12 cellular contexts compared by ENCODE assay signal in the genomic region with DNA sequence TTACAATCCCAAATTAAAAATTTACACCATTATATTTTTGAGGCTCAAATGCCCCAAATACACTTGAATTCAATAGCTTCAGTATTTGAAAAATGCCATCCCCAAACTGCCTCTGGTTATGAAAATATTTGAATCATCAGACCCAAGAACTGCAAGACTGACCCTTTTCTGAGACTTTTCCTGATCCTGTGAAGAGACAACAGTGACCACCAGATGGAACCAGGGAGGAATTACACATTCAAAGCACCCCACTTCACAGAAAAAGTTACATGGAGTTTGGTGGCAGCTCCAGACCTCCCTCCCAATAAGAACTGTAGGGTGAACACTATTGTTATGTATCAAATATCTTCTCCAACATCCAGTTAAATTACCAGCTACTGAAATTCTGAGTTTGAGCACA. TPM values are rescaled to one million over a fixed set of nuclear protein-coding genes. Genes with fewer than 3 reads are reported as not detected.
A peak's percentile ranks its signal among the peaks of the same experiment; 100 is the strongest.
DNase-seq lines count a peak whose midpoint lies in the region; ATAC-seq, FAIRE-seq and TF ChIP-seq lines count a peak whose summit lies in the region.
"Had no signal": no experiment of that assay in that cellular context is flagged by ENCODE, and none has a peak within 500 bp of the region (broad histone marks: within the 10 kb centered on the region; RNA-seq: fewer than 3 reads in every experiment).

No MANE protein-coding gene starts in this region.

- no peaks in the 10 kb centered on the region for H3K4me1 Mint-ChIP-seq in naive thymus-derived CD8-positive, alpha-beta T cell

- peak overlapping the region in 1 of 10 donors; percentile 56 for H3K27ac Mint-ChIP-seq in naive thymus-derived CD8-positive, alpha-beta T cell
- H3K27ac Mint-ChIP-seq: effector memory CD8-positive, alpha-beta T cell had no signal

- H3K27me3 ChIP-seq in AG04450 (ENCODE audit: control insufficient read depth, insufficient read depth, low read length): no peaks in the 10 kb centered on the region
- H3K27me3 ChIP-seq in MM.1S (replicated peaks; ENCODE audit: insufficient read depth, low read length): no peaks in the 10 kb centered on the region

- POLR2A ChIA-PET in AG04450 (lab: Yijun Ruan, JAX): no interaction called here
- POLR2A ChIA-PET in naive thymus-derived CD8-positive, alpha-beta T cell (lab: Charles Lee): no interaction called here

- no peaks in the 10 kb centered on the region for H3F3A ChIP-seq in MM.1S (ENCODE audit: insufficient read depth, low read length)

- H3K36me3 ChIP-seq in kidney (ENCODE audit: control insufficient read depth in 1 of 2, insufficient read depth in 2 of 2, low read length in 2 of 2): peaks cover 41 to 55% of the 10 kb centered on the region in 2 donors
- H3K36me3 ChIP-seq in MM.1S (replicated peaks; ENCODE audit: insufficient read depth, low read length): no peaks in the 10 kb centered on the region; the same call in none of the 2 replicates

- H4K20me1 ChIP-seq in MM.1S (ENCODE audit: insufficient read depth, low read length): no peaks in the 10 kb centered on the region

- H3K9ac ChIP-seq in kidney (ENCODE audit: low read length in 2 of 2) (no peak overlapping the region), MM.1S (ENCODE audit: low read length) (no peak overlapping the region)

- DNase-seq in AG04450 (ENCODE audit: low read depth, low spot score) (no peak), hepatic stellate cell (ENCODE audit: low spot score) (peak; percentile 11), kidney (no peak), MM.1S (no peak)
- DNase-seq in naive thymus-derived CD8-positive, alpha-beta T cell: no peak
- DNase-seq: activated T-cell treated with anti-CD3 and anti-CD28 coated beads, Interleukin-2, amount 50 U/mL, for 1 hour; effector memory CD8-positive, alpha-beta T cell; NCI-H2029 had no signal

- ATAC-seq in SK-N-SH treated with all-trans-retinoic acid at 6 μM for 48 hours (peak; percentile 80), GM18867 (IDR thresholded peaks at IDR 0.05; ENCODE audit: unreplicated experiment) (no peak)
- ATAC-seq in naive thymus-derived CD8-positive, alpha-beta T cell: no peak
- ATAC-seq: effector memory CD8-positive, alpha-beta T cell had no signal

- H3K4me3 Mint-ChIP-seq in naive thymus-derived CD8-positive, alpha-beta T cell: no peak overlapping the region
- H3K4me3 Mint-ChIP-seq: effector memory CD8-positive, alpha-beta T cell had no signal

- H3K27me3 Mint-ChIP-seq in naive thymus-derived CD8-positive, alpha-beta T cell: no peaks in the 10 kb centered on the region
- H3K27me3 Mint-ChIP-seq: effector memory CD8-positive, alpha-beta T cell had no signal

- H3K27ac ChIP-seq in AG04450 (ENCODE audit: low read depth, low read length): no peak overlapping the region
- no peak overlapping the region for H3K27ac ChIP-seq in kidney (ENCODE audit: low read depth in 2 of 2, low read length in 2 of 2)
- no peak overlapping the region for H3K27ac ChIP-seq in MM.1S (ENCODE audit: low read length)

- intact Hi-C loops in kidney (cut with DNase I): no loop called here

- H3K79me2 ChIP-seq in MM.1S (ENCODE audit: low read length): no peaks in the 10 kb centered on the region

- no peaks in the 10 kb centered on the region for H3K9me2 ChIP-seq in MM.1S (replicated peaks; ENCODE audit: insufficient read depth, low read length)

- no peak overlapping the region for H3K4me2 ChIP-seq in MM.1S (ENCODE audit: low read depth, low read length)

- no peak for FAIRE-seq in kidney (lab: Jason Lieb, UNC)

- H3K4me3 ChIP-seq in AG04450 (ENCODE audit: low read depth, low read length) (no peak overlapping the region), kidney (ENCODE audit: low read length in 2 of 2) (no peak overlapping the region), MM.1S (ENCODE audit: low read length) (no peak overlapping the region)
- H3K4me3 ChIP-seq: lung had no signal

- H3K4me1 ChIP-seq in kidney (ENCODE audit: control insufficient read depth in 1 of 2, insufficient read depth in 1 of 2, low read depth in 1 of 2, low read length in 2 of 2): no peaks in the 10 kb centered on the region
- no peaks in the 10 kb centered on the region for H3K4me1 ChIP-seq in MM.1S (ENCODE audit: low read length)

- TF ChIP-seq CTCF in AG04450 (IDR thresholded peaks at IDR 0.05; ENCODE audit: low read depth, low read length) (peak; percentile 50), GM12873 (IDR thresholded peaks at IDR 0.05; ENCODE audit: insufficient read depth, low read depth, low read length, missing control alignments) (peak; percentile 10), kidney (IDR thresholded peaks at IDR 0.05; ENCODE audit: borderline replicate concordance, extremely low read depth, insufficient read depth) (no peak), MM.1S (IDR thresholded peaks at IDR 0.05; ENCODE audit: low read length) (no peak; the same call in 1 of the 2 replicates)

- no peak overlapping the region for H2AFZ ChIP-seq in MM.1S (ENCODE audit: low read length)

- CTCF ChIA-PET in AG04450 (lab: Charles Lee): interaction anchor here (0.6 to 3.4 kb wide), 8 partner anchors 9 to 438 kb away, joined by 3 to 21 read pairs (median 4); no protein-coding TSS in a partner anchor

- H3K9me3 Mint-ChIP-seq in naive thymus-derived CD8-positive, alpha-beta T cell: no peaks in the 10 kb centered on the region
- H3K9me3 Mint-ChIP-seq: effector memory CD8-positive, alpha-beta T cell had no signal

- H3K9me3 ChIP-seq in AG04450 (ENCODE audit: control insufficient read depth, insufficient read depth, low read length) (no peaks in the 10 kb centered on the region), kidney (ENCODE audit: control insufficient read depth in 1 of 2, low read length in 2 of 2) (no peaks in the 10 kb centered on the region), MM.1S (replicated peaks; ENCODE audit: insufficient read depth, low read length) (no peaks in the 10 kb centered on the region)

- peaks cover 8 to 90% (median 24%) of the 10 kb centered on the region in 3 donors for H3K36me3 Mint-ChIP-seq in naive thymus-derived CD8-positive, alpha-beta T cell

TF ChIP-seq in SK-N-SH treated with all-trans-retinoic acid at 6 μM for 48 hours, 23 proteins besides CTCF, POLR2A, EP300 and RAD21 (continues in another document):
- no peak for TF ChIP-seq TCF4 (CRISPR knock-in tag; IDR thresholded peaks at IDR 0.05; ENCODE audit: borderline replicate concordance)
- no peak for TF ChIP-seq BACH2 (CRISPR knock-in tag; IDR thresholded peaks at IDR 0.05; ENCODE audit: borderline replicate concordance)
- no peak for TF ChIP-seq GLIS3 (CRISPR knock-in tag; IDR thresholded peaks at IDR 0.05)
- TF ChIP-seq, protein P1, sequence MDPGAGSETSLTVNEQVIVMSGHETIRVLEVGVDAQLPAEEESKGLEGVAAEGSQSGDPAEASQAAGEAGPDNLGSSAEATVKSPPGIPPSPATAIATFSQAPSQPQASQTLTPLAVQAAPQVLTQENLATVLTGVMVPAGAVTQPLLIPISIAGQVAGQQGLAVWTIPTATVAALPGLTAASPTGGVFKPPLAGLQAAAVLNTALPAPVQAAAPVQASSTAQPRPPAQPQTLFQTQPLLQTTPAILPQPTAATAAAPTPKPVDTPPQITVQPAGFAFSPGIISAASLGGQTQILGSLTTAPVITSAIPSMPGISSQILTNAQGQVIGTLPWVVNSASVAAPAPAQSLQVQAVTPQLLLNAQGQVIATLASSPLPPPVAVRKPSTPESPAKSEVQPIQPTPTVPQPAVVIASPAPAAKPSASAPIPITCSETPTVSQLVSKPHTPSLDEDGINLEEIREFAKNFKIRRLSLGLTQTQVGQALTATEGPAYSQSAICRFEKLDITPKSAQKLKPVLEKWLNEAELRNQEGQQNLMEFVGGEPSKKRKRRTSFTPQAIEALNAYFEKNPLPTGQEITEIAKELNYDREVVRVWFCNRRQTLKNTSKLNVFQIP (CRISPR knock-in tag; IDR thresholded peaks at IDR 0.05; ENCODE audit: borderline replicate concordance, low read depth): no peak
- no peak for TF ChIP-seq RARB (CRISPR knock-in tag; IDR thresholded peaks at IDR 0.05)
- TF ChIP-seq ZNF565 (CRISPR knock-in tag; conservative IDR thresholded peaks at IDR 0.05; ENCODE audit: low read depth): no peak
- no peak for TF ChIP-seq ZFP3 (CRISPR knock-in tag; IDR thresholded peaks at IDR 0.05)
- no peak for TF ChIP-seq CSDC2 (CRISPR knock-in tag; IDR thresholded peaks at IDR 0.05)
- TF ChIP-seq, protein P2, sequence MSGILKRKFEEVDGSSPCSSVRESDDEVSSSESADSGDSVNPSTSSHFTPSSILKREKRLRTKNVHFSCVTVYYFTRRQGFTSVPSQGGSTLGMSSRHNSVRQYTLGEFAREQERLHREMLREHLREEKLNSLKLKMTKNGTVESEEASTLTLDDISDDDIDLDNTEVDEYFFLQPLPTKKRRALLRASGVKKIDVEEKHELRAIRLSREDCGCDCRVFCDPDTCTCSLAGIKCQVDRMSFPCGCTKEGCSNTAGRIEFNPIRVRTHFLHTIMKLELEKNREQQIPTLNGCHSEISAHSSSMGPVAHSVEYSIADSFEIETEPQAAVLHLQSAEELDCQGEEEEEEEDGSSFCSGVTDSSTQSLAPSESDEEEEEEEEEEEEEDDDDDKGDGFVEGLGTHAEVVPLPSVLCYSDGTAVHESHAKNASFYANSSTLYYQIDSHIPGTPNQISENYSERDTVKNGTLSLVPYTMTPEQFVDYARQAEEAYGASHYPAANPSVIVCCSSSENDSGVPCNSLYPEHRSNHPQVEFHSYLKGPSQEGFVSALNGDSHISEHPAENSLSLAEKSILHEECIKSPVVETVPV (CRISPR knock-in tag; IDR thresholded peaks at IDR 0.05): no peak

RNA-seq across cellular contexts. Expression of a gene that starts 44.0 kb away (rescaled TPM):
- polyA plus RNA-seq in AG04450 (2011; rRNA removed): 11.9 and 13.1 TPM in 2 replicates
- 9.6 and 11.4 TPM in 2 replicates for polyA minus RNA-seq in AG04450 (2011; rRNA and poly(A)+ RNA removed)
- 41.2 TPM for total RNA-seq in kidney
- polyA plus RNA-seq in kidney (ENCODE audit: insufficient read depth, low read depth, low replicate concordance): 55.7 TPM
- total RNA-seq in naive thymus-derived CD8-positive, alpha-beta T cell: 1 to 10 TPM; 1.0 to 1.1 TPM
- polyA plus RNA-seq in naive thymus-derived CD8-positive, alpha-beta T cell: 1 to 10 TPM in 2 of 3 donors, under 1 TPM in 1; 0.07 to 4.4 (median 1.0) TPM

RNA-seq across cellular contexts. Expression of a gene that starts 48.4 kb away (rescaled TPM):
- 383 and 436 TPM in 2 replicates for polyA plus RNA-seq in AG04450 (2011; rRNA removed)
- polyA minus RNA-seq in AG04450 (2011; rRNA and poly(A)+ RNA removed): 395 and 404 TPM in 2 replicates
- 204 TPM for total RNA-seq in kidney
- 104 TPM for polyA plus RNA-seq in kidney (ENCODE audit: insufficient read depth, low read depth, low replicate concordance)
- total RNA-seq in naive thymus-derived CD8-positive, alpha-beta T cell: 100 to 1,000 TPM; 130 to 145 TPM
- polyA plus RNA-seq in naive thymus-derived CD8-positive, alpha-beta T cell: 100 to 1,000 TPM; 101 to 131 (median 112) TPM

RNA-seq across cellular contexts. Expression of a gene that starts 57.9 kb away (rescaled TPM):
- polyA plus RNA-seq in AG04450 (2011; rRNA removed) (2.2 and 3.2 TPM in 2 replicates), kidney (ENCODE audit: insufficient read depth, low read depth, low replicate concordance) (2.6 TPM)
- 1.2 and 3.0 TPM in 2 replicates for polyA minus RNA-seq in AG04450 (2011; rRNA and poly(A)+ RNA removed)
- 5.6 TPM for total RNA-seq in kidney
- total RNA-seq in naive thymus-derived CD8-positive, alpha-beta T cell: 1 to 10 TPM; 4.1 to 6.0 TPM
- 1 to 10 TPM; 1.6 to 2.9 (median 1.7) TPM for polyA plus RNA-seq in naive thymus-derived CD8-positive, alpha-beta T cell

Comparison
In these comparisons a context has a peak if more than half of its experiments do, and no peak if none do; other contexts are left out.
1. CTCF ChIP-seq: peak in AG04450 (single experiment) and GM12873 (single experiment); none in kidney (single experiment) and MM.1S (single experiment).